In the genomic region with DNA sequence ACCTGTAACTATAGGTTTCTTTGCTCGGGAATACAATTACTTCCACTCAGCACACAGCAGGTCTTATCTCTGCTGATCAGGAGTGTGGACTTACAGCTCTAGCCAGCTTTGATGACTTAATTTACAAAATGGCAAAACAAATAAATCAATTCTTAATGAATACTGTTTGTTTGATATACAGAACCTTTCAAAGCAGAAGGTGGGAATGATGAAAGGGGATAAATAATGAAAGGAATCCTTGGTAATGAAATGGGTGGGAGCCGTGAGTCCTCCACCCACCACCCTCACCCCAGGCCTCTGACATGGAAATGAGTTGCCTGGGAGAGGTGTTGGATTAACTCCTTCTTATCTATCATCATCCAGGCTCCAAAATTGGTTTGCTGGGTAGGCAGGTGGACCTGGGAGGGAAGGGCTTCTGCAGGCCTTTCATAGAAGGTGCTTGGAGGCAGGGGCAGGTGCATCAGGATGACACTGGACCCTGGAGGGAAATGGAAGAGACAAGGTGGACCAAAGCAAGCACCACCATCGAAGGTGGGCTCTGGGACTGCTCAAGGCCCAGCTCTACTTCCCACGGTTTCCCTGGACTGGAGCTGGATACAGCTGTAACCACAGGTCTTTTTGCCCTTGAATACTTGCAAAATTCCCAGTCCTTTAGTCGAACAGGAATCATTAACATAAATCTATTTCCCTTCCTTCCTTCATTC, we compare ENCODE assay signal across 1 cellular context.
TF ChIP-seq lines count a peak whose summit lies in the region.

No MANE protein-coding gene starts in this region.

TF ChIP-seq in HepG2, 621 proteins besides CTCF, POLR2A, EP300 and RAD21 (continued from another document):
- TF ChIP-seq, protein P1, sequence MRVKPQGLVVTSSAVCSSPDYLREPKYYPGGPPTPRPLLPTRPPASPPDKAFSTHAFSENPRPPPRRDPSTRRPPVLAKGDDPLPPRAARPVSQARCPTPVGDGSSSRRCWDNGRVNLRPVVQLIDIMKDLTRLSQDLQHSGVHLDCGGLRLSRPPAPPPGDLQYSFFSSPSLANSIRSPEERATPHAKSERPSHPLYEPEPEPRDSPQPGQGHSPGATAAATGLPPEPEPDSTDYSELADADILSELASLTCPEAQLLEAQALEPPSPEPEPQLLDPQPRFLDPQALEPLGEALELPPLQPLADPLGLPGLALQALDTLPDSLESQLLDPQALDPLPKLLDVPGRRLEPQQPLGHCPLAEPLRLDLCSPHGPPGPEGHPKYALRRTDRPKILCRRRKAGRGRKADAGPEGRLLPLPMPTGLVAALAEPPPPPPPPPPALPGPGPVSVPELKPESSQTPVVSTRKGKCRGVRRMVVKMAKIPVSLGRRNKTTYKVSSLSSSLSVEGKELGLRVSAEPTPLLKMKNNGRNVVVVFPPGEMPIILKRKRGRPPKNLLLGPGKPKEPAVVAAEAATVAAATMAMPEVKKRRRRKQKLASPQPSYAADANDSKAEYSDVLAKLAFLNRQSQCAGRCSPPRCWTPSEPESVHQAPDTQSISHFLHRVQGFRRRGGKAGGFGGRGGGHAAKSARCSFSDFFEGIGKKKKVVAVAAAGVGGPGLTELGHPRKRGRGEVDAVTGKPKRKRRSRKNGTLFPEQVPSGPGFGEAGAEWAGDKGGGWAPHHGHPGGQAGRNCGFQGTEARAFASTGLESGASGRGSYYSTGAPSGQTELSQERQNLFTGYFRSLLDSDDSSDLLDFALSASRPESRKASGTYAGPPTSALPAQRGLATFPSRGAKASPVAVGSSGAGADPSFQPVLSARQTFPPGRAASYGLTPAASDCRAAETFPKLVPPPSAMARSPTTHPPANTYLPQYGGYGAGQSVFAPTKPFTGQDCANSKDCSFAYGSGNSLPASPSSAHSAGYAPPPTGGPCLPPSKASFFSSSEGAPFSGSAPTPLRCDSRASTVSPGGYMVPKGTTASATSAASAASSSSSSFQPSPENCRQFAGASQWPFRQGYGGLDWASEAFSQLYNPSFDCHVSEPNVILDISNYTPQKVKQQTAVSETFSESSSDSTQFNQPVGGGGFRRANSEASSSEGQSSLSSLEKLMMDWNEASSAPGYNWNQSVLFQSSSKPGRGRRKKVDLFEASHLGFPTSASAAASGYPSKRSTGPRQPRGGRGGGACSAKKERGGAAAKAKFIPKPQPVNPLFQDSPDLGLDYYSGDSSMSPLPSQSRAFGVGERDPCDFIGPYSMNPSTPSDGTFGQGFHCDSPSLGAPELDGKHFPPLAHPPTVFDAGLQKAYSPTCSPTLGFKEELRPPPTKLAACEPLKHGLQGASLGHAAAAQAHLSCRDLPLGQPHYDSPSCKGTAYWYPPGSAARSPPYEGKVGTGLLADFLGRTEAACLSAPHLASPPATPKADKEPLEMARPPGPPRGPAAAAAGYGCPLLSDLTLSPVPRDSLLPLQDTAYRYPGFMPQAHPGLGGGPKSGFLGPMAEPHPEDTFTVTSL (CRISPR knock-in tag; IDR thresholded peaks at IDR 0.05; ENCODE audit: borderline replicate concordance), result 0 out of 2 replicates have a peak, but pooled peaks have one; percentile 27
- TF ChIP-seq HMG20B (CRISPR knock-in tag; conservative IDR thresholded peaks at IDR 0.05), result no peak
- TF ChIP-seq PCBP1 (IDR thresholded peaks at IDR 0.05; ENCODE audit: borderline replicate concordance, low read depth, low read length), result no peak
- TF ChIP-seq MED1 (CRISPR knock-in tag; IDR thresholded peaks at IDR 0.05), result peak; percentile 57
- no peak for TF ChIP-seq ZNF747 (CRISPR knock-in tag; IDR thresholded peaks at IDR 0.05; ENCODE audit: borderline replicate concordance)
- no peak for TF ChIP-seq NFYB (CRISPR knock-in tag; IDR thresholded peaks at IDR 0.05)
- no peak for TF ChIP-seq SMAD1 (CRISPR knock-in tag; IDR thresholded peaks at IDR 0.05; ENCODE audit: borderline replicate concordance, low read depth)
- no peak for TF ChIP-seq KLF9 (CRISPR knock-in tag; IDR thresholded peaks at IDR 0.05; ENCODE audit: low read depth)
- TF ChIP-seq ISL2 (CRISPR knock-in tag; IDR thresholded peaks at IDR 0.05), result peak; percentile 62; the same call in 1 of the 2 replicates
- TF ChIP-seq, protein P2, sequence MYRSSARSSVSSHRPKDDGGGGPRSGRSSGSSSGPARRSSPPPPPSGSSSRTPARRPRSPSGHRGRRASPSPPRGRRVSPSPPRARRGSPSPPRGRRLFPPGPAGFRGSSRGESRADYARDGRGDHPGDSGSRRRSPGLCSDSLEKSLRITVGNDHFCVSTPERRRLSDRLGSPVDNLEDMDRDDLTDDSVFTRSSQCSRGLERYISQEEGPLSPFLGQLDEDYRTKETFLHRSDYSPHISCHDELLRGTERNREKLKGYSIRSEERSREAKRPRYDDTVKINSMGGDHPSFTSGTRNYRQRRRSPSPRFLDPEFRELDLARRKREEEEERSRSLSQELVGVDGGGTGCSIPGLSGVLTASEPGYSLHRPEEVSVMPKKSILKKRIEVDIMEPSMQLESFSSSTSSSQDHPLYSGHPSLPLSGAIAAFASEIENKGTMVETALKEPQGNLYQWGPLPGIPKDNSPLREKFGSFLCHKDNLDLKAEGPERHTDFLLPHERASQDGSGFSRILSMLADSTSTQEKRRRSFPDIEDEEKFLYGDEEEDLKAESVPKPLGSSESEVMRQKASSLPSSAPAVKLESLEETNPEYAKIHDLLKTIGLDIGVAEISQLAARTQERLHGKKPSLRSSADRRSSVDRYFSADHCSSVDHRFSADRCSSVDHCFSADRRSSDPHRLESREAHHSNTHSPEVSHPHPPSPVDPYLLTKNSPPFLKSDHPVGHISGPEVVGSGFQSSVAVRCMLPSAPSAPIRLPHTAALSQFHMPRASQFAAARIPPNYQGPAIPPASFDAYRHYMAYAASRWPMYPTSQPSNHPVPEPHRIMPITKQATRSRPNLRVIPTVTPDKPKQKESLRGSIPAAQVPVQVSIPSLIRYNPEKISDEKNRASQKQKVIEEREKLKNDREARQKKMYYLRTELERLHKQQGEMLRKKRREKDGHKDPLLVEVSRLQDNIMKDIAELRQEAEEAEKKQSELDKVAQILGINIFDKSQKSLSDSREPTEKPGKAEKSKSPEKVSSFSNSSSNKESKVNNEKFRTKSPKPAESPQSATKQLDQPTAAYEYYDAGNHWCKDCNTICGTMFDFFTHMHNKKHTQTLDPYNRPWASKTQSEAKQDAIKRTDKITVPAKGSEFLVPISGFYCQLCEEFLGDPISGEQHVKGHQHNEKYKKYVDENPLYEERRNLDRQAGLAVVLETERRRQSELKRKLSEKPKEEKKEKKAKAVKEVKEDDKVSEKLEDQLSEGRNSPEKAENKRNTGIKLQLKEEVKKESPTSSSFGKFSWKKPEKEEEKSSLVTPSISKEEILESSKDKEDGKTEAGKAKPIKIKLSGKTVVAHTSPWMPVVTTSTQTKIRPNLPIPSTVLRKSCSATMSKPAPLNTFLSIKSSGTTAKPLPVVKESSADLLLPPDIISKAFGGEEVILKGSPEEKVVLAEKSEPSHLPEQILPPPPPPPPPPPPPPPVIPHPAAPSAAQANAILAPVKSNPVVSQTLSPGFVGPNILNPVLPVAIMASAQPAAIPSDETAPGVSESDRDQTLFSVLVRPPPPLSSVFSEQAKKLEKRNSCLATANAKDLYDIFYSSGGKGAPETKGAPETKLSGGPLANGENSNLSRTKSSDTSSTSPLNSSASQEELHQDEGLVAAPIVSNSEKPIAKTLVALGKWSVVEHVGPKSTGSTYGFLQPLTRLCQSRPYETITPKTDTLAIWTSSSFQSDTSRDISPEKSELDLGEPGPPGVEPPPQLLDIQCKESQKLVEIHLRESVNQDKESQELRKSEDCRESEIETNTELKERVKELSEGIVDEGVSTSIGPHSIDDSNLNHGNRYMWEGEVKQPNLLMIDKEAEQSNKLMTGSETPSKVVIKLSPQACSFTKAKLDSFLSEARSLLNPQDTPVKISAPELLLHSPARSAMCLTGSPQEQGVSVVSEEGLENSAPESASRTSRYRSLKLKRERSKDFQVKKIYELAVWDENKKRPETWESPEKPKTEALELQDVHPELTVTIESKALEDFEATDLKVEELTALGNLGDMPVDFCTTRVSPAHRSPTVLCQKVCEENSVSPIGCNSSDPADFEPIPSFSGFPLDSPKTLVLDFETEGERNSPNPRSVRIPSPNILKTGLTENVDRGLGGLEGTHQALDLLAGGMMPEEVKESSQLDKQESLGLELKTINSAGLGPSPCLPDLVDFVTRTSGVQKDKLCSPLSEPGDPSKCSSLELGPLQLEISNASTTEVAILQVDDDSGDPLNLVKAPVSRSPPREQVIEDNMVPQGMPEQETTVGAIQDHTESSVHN (CRISPR knock-in tag; IDR thresholded peaks at IDR 0.05), result no peak
- no peak for TF ChIP-seq ZBTB7B (CRISPR knock-in tag; IDR thresholded peaks at IDR 0.05)
- TF ChIP-seq ZNF614 (CRISPR knock-in tag; IDR thresholded peaks at IDR 0.05; ENCODE audit: borderline replicate concordance), result peak; percentile 34; the same call in 1 of the 2 replicates
- no peak for TF ChIP-seq TOPORS (CRISPR knock-in tag; IDR thresholded peaks at IDR 0.05)
- TF ChIP-seq, protein P3, sequence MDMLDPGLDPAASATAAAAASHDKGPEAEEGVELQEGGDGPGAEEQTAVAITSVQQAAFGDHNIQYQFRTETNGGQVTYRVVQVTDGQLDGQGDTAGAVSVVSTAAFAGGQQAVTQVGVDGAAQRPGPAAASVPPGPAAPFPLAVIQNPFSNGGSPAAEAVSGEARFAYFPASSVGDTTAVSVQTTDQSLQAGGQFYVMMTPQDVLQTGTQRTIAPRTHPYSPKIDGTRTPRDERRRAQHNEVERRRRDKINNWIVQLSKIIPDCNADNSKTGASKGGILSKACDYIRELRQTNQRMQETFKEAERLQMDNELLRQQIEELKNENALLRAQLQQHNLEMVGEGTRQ (IDR thresholded peaks at IDR 0.05; ENCODE audit: low read depth, low read length), result no peak
- TF ChIP-seq, protein P3 (CRISPR knock-in tag; IDR thresholded peaks at IDR 0.05; ENCODE audit: borderline replicate concordance), result no peak
- TF ChIP-seq ONECUT2 (CRISPR knock-in tag; IDR thresholded peaks at IDR 0.05), result peak; percentile 58; the same call in 1 of the 2 replicates
- TF ChIP-seq KAT7 (CRISPR knock-in tag; IDR thresholded peaks at IDR 0.05; ENCODE audit: borderline replicate concordance), result no peak
- 0 out of 2 replicates have a peak, but pooled peaks have one; percentile 20 for TF ChIP-seq SP5 (CRISPR knock-in tag; IDR thresholded peaks at IDR 0.05; ENCODE audit: borderline replicate concordance, low read depth)
